In the genomic region with DNA sequence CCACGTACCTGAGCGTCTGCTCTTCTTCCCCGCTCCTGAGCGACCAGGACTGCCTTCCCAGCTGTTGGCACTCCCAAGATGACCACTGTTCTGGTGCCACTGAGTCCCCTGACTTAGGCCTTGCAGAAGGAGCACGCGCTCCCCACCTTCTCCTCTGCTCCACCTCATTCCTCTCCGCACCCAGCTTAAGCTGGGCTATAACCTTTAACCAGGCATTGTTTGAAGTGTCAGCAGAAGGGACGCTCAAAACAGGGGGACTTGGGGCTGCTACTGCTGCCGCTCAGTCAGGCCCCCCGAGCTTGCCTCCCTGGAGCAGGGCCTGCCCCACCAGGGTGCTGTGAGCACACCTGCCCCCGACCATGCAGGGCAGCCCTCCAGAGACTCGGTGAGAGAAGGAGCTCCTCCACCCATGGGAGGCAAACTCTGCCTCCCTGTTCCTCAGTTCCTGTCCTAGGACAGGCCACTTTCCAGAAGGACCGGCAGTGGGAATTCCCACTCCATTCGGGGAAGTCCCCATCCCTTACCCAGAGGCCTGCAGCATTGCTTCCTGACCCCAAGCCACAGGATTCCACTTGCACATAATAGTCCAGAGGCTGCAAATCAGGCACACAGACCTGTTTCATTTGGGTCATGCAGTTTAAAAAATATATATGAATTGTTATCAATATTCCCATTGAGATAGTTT, we compare ENCODE assay signal across 16 cellular contexts.
DNase-seq lines count a peak whose midpoint lies in the region; ATAC-seq and TF ChIP-seq lines count a peak whose summit lies in the region.
"Had no signal": no experiment of that assay in that cellular context is flagged by ENCODE, and none has a peak within 500 bp of the region (broad histone marks: within the 10 kb centered on the region; RNA-seq: fewer than 3 reads in every experiment).

No MANE protein-coding gene starts in this region.

- H3K9me3 ChIP-seq in mammary epithelial cell (replicated peaks; ENCODE audit: insufficient read depth, low read length): no peaks in the 10 kb centered on the region
- no peaks in the 10 kb centered on the region for H3K9me3 ChIP-seq in breast epithelium
- H3K9me3 ChIP-seq: A549, pancreas, SJSA1 had no signal

- H3K79me2 ChIP-seq in mammary epithelial cell (ENCODE audit: insufficient read depth, low read length): no peaks in the 10 kb centered on the region

- peaks cover 1% of the 10 kb centered on the region for H3K4me1 ChIP-seq in mammary epithelial cell (ENCODE audit: insufficient read depth, low read length)
- no peaks in the 10 kb centered on the region for H3K4me1 ChIP-seq in breast epithelium
- H3K4me1 ChIP-seq: A549, pancreas, SJSA1 had no signal

- in situ Hi-C loops in mammary epithelial cell (cut with MboI; ENCODE audit: low sequenced_read_pairs in 2 of 2): no loop called here

- no peak overlapping the region for H2AFZ ChIP-seq in mammary epithelial cell (ENCODE audit: low read depth, low read length)

- no peak for TF ChIP-seq POLR2A in breast epithelium (IDR thresholded peaks at IDR 0.05)

- no peaks in the 10 kb centered on the region for H3K27me3 ChIP-seq in mammary epithelial cell (ENCODE audit: insufficient read depth, low read length)
- no peaks in the 10 kb centered on the region for H3K27me3 ChIP-seq in breast epithelium
- H3K27me3 ChIP-seq: BLaER1 treated with 17β-estradiol and CSF1 and Interleukin-3, amounts not matched to agents 10 nM and 100 nM; pancreas; SJSA1 had no signal

- H4K20me1 ChIP-seq in mammary epithelial cell (ENCODE audit: insufficient read depth, low read length): no peaks in the 10 kb centered on the region
- H4K20me1 ChIP-seq: BLaER1 treated with 17β-estradiol and CSF1 and Interleukin-3, amounts not matched to agents 10 nM and 100 nM had no signal

- no peak for ATAC-seq in Right ventricle myocardium inferior
- ATAC-seq: A549; activated CD8-positive, alpha-beta memory T cell treated with anti-CD3 and anti-CD28 coated beads, Interleukin-2, amount 10 ng/mL, durations not matched to agents 7 days and 5 days had no signal

- intact Hi-C loops in mammary epithelial cell (cut with micrococcal nuclease) (no loop called here), breast epithelium (cut with DNase I; ENCODE audit: low total_unique reads) (no loop called here), Right ventricle myocardium inferior (cut with DNase I) (no loop called here)

- DNase-seq in mammary epithelial cell: peak; percentile 31
- DNase-seq in breast epithelium (ENCODE audit: low spot score in 2 of 2): no peak
- peak; percentile 31 for DNase-seq in astrocyte of the hippocampus (ENCODE audit: low read depth, low spot score)
- DNase-seq in lung microvascular endothelial cell (ENCODE audit: low read depth in 2 of 2): peak; percentile 35 to 54
- no peak for DNase-seq in Right ventricle myocardium inferior (ENCODE audit: missing footprints)
- DNase-seq in NCI-H524 (lab: John Stamatoyannopoulos, UW): no peak
- no peak for DNase-seq in activated naive CD4-positive, alpha-beta T cell treated with anti-CD3 and anti-CD28 coated beads, Interleukin-2, amount 50 U/mL, for 16 hours
- DNase-seq in middle frontal gyrus (ENCODE audit: extremely low spot score, low spot score): no peak
- DNase-seq: activated CD4-positive, CD25-positive, alpha-beta regulatory T cell treated with anti-CD3 and anti-CD28 coated beads, Interleukin-2, amount 50 U/mL, for 72 hours; activated CD8-positive, alpha-beta memory T cell treated with anti-CD3 and anti-CD28 coated beads, Interleukin-2, amount 10 ng/mL, durations not matched to agents 7 days and 5 days; activated effector memory CD4-positive, alpha-beta T cell treated with Interleukin-2 at 50 U/mL for 16 hours; amygdala; pancreas had no signal

- no peak overlapping the region for H3K4me3 ChIP-seq in mammary epithelial cell (replicated peaks in 1 of 3; ENCODE audit: insufficient read depth in 1 of 3, low read depth in 2 of 3, low read length in 3 of 3)
- no peak overlapping the region for H3K4me3 ChIP-seq in breast epithelium
- H3K4me3 ChIP-seq: A549; BLaER1 treated with 17β-estradiol and CSF1 and Interleukin-3, amounts not matched to agents 10 nM and 100 nM; pancreas; SJSA1 had no signal

- H3K27ac ChIP-seq in mammary epithelial cell (ENCODE audit: insufficient read depth, low read depth, low read length) (no peak overlapping the region), breast epithelium (no peak overlapping the region)
- H3K27ac ChIP-seq: A549; BLaER1 treated with 17β-estradiol and CSF1 and Interleukin-3, amounts not matched to agents 10 nM and 100 nM; pancreas; SJSA1 had no signal

- CTCF ChIA-PET in mammary epithelial cell (lab: Charles Lee; ENCODE audit: low non-redundant PET): no interaction called here

- BruUV-seq in mammary epithelial cell (replicated peaks; lab: Mats Ljungman, UMichigan): no TSS peak

- 87% methylated on average over 13 of the region's 14 CpGs for WGBS in mammary epithelial cell (ENCODE audit: low coverage, missing lambda C conversion rate)

- dilution Hi-C loops in mammary epithelial cell (cut with HindIII; ENCODE audit: low sequenced_read_pairs): no loop called here

- TF ChIP-seq CTCF in mammary epithelial cell (conservative IDR thresholded peaks at IDR 0.05 in 1 of 2, IDR thresholded peaks at IDR 0.05 in 1 of 2; ENCODE audit: extremely low read depth in 1 of 2, insufficient read depth in 1 of 2, low read depth in 1 of 2, low read length in 2 of 2): no peak
- TF ChIP-seq CTCF in breast epithelium (IDR thresholded peaks at IDR 0.05): no peak

- H3K4me2 ChIP-seq in mammary epithelial cell (ENCODE audit: insufficient read depth, low read depth, low read length): no peak overlapping the region
- H3K4me2 ChIP-seq: A549 had no signal

- H3K9ac ChIP-seq in mammary epithelial cell (ENCODE audit: insufficient read depth, low read length): no peak overlapping the region
- H3K9ac ChIP-seq: BLaER1 treated with 17β-estradiol and CSF1 and Interleukin-3, amounts not matched to agents 10 nM and 100 nM had no signal

- H3K36me3 ChIP-seq in mammary epithelial cell (ENCODE audit: insufficient read depth, low read length) (no peaks in the 10 kb centered on the region), breast epithelium (no peaks in the 10 kb centered on the region)
- H3K36me3 ChIP-seq: BLaER1 treated with 17β-estradiol and CSF1 and Interleukin-3, amounts not matched to agents 10 nM and 100 nM; pancreas; SJSA1 had no signal

Comparison
In these comparisons a context has a peak if more than half of its experiments do, and no peak if none do; other contexts are left out.
1. DNase-seq: peak in mammary epithelial cell (single experiment), astrocyte of the hippocampus (single experiment) and lung microvascular endothelial cell (2 of 2); none in breast epithelium (0 of 2), Right ventricle myocardium inferior (single experiment), NCI-H524 (0 of 2), activated naive CD4-positive, alpha-beta T cell treated with anti-CD3 and anti-CD28 coated beads, Interleukin-2, amount 50 U/mL, for 16 hours (single experiment) and middle frontal gyrus (single experiment).